8 cellular contexts compared by ENCODE assay signal in genomic region chr5:140175367-140176027, GRCh38. TPM values are rescaled to one million over a fixed set of nuclear protein-coding genes. Genes with fewer than 3 reads are reported as not detected.
A peak's percentile ranks its signal among the peaks of the same experiment; 100 is the strongest.
DNase-seq lines count a peak whose midpoint lies in the region; ATAC-seq and TF ChIP-seq lines count a peak whose summit lies in the region.

No MANE protein-coding gene starts in this region.

- peak; percentile 32 to 65 (median 50) for DNase-seq in CD4-positive, alpha-beta T cell
- DNase-seq in PC-9 (peak; percentile 59 to 60), fibroblast of peridontal ligament (ENCODE audit: extremely low read depth) (peak; percentile 64)
- peak; percentile 70 for DNase-seq in natural killer cell treated with Interleukin-12 subunit alpha and Interleukin-12 subunit beta and Interleukin-15 and Interleukin-18, amount 100 ng/mL, for 72 hours (ENCODE audit: low spot score)

- H2AFZ ChIP-seq in PC-9, result peak overlapping the region; percentile 99

- no peaks in the 10 kb centered on the region for H3K79me2 ChIP-seq in PC-9 (ENCODE audit: low read depth)

- no peaks in the 10 kb centered on the region for H3K9me3 ChIP-seq in CD4-positive, alpha-beta T cell (ENCODE audit: control insufficient read depth, low read length)
- no peaks in the 10 kb centered on the region for H3K9me3 ChIP-seq in PC-9 (ENCODE audit: insufficient read depth, low read depth)

- peak overlapping the region; percentile 68 for H3K27ac ChIP-seq in CD4-positive, alpha-beta T cell (ENCODE audit: low read depth, low read length)
- H3K27ac ChIP-seq in PC-9, result peak overlapping the region; percentile 51

- BruUV-seq in PC-9 (replicated peaks; lab: Mats Ljungman, UMichigan), result TSS peak; percentile 40

- no peaks in the 10 kb centered on the region for H3K9me3 Mint-ChIP-seq in CD4-positive, alpha-beta T cell
- no peaks in the 10 kb centered on the region for H3K9me3 Mint-ChIP-seq in activated T-helper 17 cell treated with anti-CD3 and anti-CD28 coated beads, Interleukin-2, amount 50 U/mL, for 72 hours
- no peaks in the 10 kb centered on the region for H3K9me3 Mint-ChIP-seq in natural killer cell treated with Interleukin-12 subunit alpha and Interleukin-12 subunit beta and Interleukin-15 and Interleukin-18, amount 100 ng/mL, for 72 hours
- no peaks in the 10 kb centered on the region for H3K9me3 Mint-ChIP-seq in stimulated activated naive CD8-positive, alpha-beta T cell treated with anti-CD3 and anti-CD28 coated beads, Interleukin-15, Interleukin-2, amounts not matched to agents 100 ng/mL and 50 ng/mL, for 24 hours

- no peaks in the 10 kb centered on the region for H3K9me2 ChIP-seq in PC-9 (ENCODE audit: insufficient read depth)

- intact Hi-C loops in CD4-positive, alpha-beta T cell (cut with DNase I, micrococcal nuclease), result loop anchor here (1.0 to 10.0 kb wide), 9 partner anchors 67 to 1601 kb away; partner anchors contain the start of genes ANKHD1 (in 2 of the 2), APBB3 (in 1 of the 2), HSPA9 (in 1 of the 2) and PFDN1 (in 1 of the 2)
- intact Hi-C loops in PC-9 (cut with micrococcal nuclease; ENCODE audit: unreplicated experiment), result loop anchor here (2.0 to 5.0 kb wide), 4 partner anchors 39 to 547 kb away; no protein-coding TSS in a partner anchor

- H3K27me3 Mint-ChIP-seq in CD4-positive, alpha-beta T cell, result peaks cover 5% of the 10 kb centered on the region
- H3K27me3 Mint-ChIP-seq in activated T-helper 17 cell treated with anti-CD3 and anti-CD28 coated beads, Interleukin-2, amount 50 U/mL, for 72 hours, result no peaks in the 10 kb centered on the region
- peaks cover 8 to 9% of the 10 kb centered on the region in 2 donors for H3K27me3 Mint-ChIP-seq in natural killer cell treated with Interleukin-12 subunit alpha and Interleukin-12 subunit beta and Interleukin-15 and Interleukin-18, amount 100 ng/mL, for 72 hours
- H3K27me3 Mint-ChIP-seq in stimulated activated naive CD8-positive, alpha-beta T cell treated with anti-CD3 and anti-CD28 coated beads, Interleukin-15, Interleukin-2, amounts not matched to agents 100 ng/mL and 50 ng/mL, for 24 hours, result peaks cover 5% of the 10 kb centered on the region

- peaks cover 22% of the 10 kb centered on the region for H3K4me1 ChIP-seq in PC-9 (replicated peaks; ENCODE audit: insufficient read depth)

- ATAC-seq in CD4-positive, alpha-beta T cell (ENCODE audit: poor library complexity), result peak; percentile 45
- peak; percentile 54 for ATAC-seq in GM19438 (IDR thresholded peaks at IDR 0.05; ENCODE audit: low read depth, unreplicated experiment)
- peak; percentile 38 for ATAC-seq in HG03520 (IDR thresholded peaks at IDR 0.05; ENCODE audit: unreplicated experiment)
- ATAC-seq in activated T-helper 17 cell treated with anti-CD3 and anti-CD28 coated beads, Interleukin-2, amount 50 U/mL, for 72 hours (replicated peaks), result peak; percentile 57
- peak; percentile 69 to 70 for ATAC-seq in natural killer cell treated with Interleukin-12 subunit alpha and Interleukin-12 subunit beta and Interleukin-15 and Interleukin-18, amount 100 ng/mL, for 72 hours

- H3K27me3 ChIP-seq in CD4-positive, alpha-beta T cell (ENCODE audit: control insufficient read depth, insufficient read depth, low read length), result no peaks in the 10 kb centered on the region
- H3K27me3 ChIP-seq in PC-9 (ENCODE audit: insufficient read depth, low read depth), result no peaks in the 10 kb centered on the region

- peaks cover 16% of the 10 kb centered on the region for H3K4me1 Mint-ChIP-seq in CD4-positive, alpha-beta T cell (ENCODE audit: low read depth)
- peaks cover 7% of the 10 kb centered on the region for H3K4me1 Mint-ChIP-seq in activated T-helper 17 cell treated with anti-CD3 and anti-CD28 coated beads, Interleukin-2, amount 50 U/mL, for 72 hours
- H3K4me1 Mint-ChIP-seq in natural killer cell treated with Interleukin-12 subunit alpha and Interleukin-12 subunit beta and Interleukin-15 and Interleukin-18, amount 100 ng/mL, for 72 hours (ENCODE audit: low read depth in 2 of 2), result peaks cover 17 to 20% of the 10 kb centered on the region in 2 donors
- peaks cover 12% of the 10 kb centered on the region for H3K4me1 Mint-ChIP-seq in stimulated activated naive CD8-positive, alpha-beta T cell treated with anti-CD3 and anti-CD28 coated beads, Interleukin-15, Interleukin-2, amounts not matched to agents 100 ng/mL and 50 ng/mL, for 24 hours (ENCODE audit: low read depth)

- peak overlapping the region; percentile 99 for H3K4me3 ChIP-seq in PC-9

- POLR2A ChIA-PET in CD4-positive, alpha-beta T cell (lab: Charles Lee), result interaction anchor here (2.1 to 2.6 kb wide), 4 partner anchors 61 to 536 kb away, joined by 6 to 13 read pairs (median 10); partner anchors contain the start of genes ANKHD1 and PURA
- POLR2A ChIA-PET in PC-9 (lab: Charles Lee; ENCODE audit: unreplicated experiment), result no interaction called here

- peak overlapping the region; percentile 95 for H3K4me3 Mint-ChIP-seq in CD4-positive, alpha-beta T cell
- H3K4me3 Mint-ChIP-seq in activated T-helper 17 cell treated with anti-CD3 and anti-CD28 coated beads, Interleukin-2, amount 50 U/mL, for 72 hours, result peak overlapping the region; percentile 93
- H3K4me3 Mint-ChIP-seq in natural killer cell treated with Interleukin-12 subunit alpha and Interleukin-12 subunit beta and Interleukin-15 and Interleukin-18, amount 100 ng/mL, for 72 hours, result peak overlapping the region; percentile 96
- peak overlapping the region; percentile 91 for H3K4me3 Mint-ChIP-seq in stimulated activated naive CD8-positive, alpha-beta T cell treated with anti-CD3 and anti-CD28 coated beads, Interleukin-15, Interleukin-2, amounts not matched to agents 100 ng/mL and 50 ng/mL, for 24 hours

- CTCF ChIA-PET in CD4-positive, alpha-beta T cell (lab: Charles Lee), result interaction anchor here (0.6 to 1.0 kb wide), 2 partner anchors 62 to 69 kb away, joined by 3 read pairs; no protein-coding TSS in a partner anchor
- CTCF ChIA-PET in PC-9 (lab: Charles Lee), result no interaction called here

- peaks cover 6% of the 10 kb centered on the region for H3K36me3 Mint-ChIP-seq in CD4-positive, alpha-beta T cell (ENCODE audit: low read depth)
- H3K36me3 Mint-ChIP-seq in activated T-helper 17 cell treated with anti-CD3 and anti-CD28 coated beads, Interleukin-2, amount 50 U/mL, for 72 hours (ENCODE audit: low read depth), result no peaks in the 10 kb centered on the region
- H3K36me3 Mint-ChIP-seq in natural killer cell treated with Interleukin-12 subunit alpha and Interleukin-12 subunit beta and Interleukin-15 and Interleukin-18, amount 100 ng/mL, for 72 hours, result no peaks in the 10 kb centered on the region
- no peaks in the 10 kb centered on the region for H3K36me3 Mint-ChIP-seq in stimulated activated naive CD8-positive, alpha-beta T cell treated with anti-CD3 and anti-CD28 coated beads, Interleukin-15, Interleukin-2, amounts not matched to agents 100 ng/mL and 50 ng/mL, for 24 hours (ENCODE audit: low read depth)

- no peaks in the 10 kb centered on the region for H3K36me3 ChIP-seq in PC-9 (ENCODE audit: low read depth)

- H3K4me2 ChIP-seq in PC-9, result peak overlapping the region; percentile 99

- peaks cover 19% of the 10 kb centered on the region for H3F3A ChIP-seq in PC-9 (ENCODE audit: insufficient read depth, low read depth)

- TF ChIP-seq CTCF in CD4-positive, alpha-beta T cell (IDR thresholded peaks at IDR 0.05), result no peak
- TF ChIP-seq CTCF in PC-9 (conservative IDR thresholded peaks at IDR 0.05), result 0 out of 2 replicates have a peak, but pooled peaks have one; percentile 24

- peak overlapping the region; percentile 96 for H3K27ac Mint-ChIP-seq in CD4-positive, alpha-beta T cell
- peak overlapping the region; percentile 92 for H3K27ac Mint-ChIP-seq in activated T-helper 17 cell treated with anti-CD3 and anti-CD28 coated beads, Interleukin-2, amount 50 U/mL, for 72 hours
- peak overlapping the region; percentile 52 to 79 for H3K27ac Mint-ChIP-seq in natural killer cell treated with Interleukin-12 subunit alpha and Interleukin-12 subunit beta and Interleukin-15 and Interleukin-18, amount 100 ng/mL, for 72 hours
- H3K27ac Mint-ChIP-seq in stimulated activated naive CD8-positive, alpha-beta T cell treated with anti-CD3 and anti-CD28 coated beads, Interleukin-15, Interleukin-2, amounts not matched to agents 100 ng/mL and 50 ng/mL, for 24 hours, result peak overlapping the region; percentile 50

- H4K20me1 ChIP-seq in PC-9 (ENCODE audit: insufficient read depth), result no peaks in the 10 kb centered on the region

RNA-seq across cellular contexts. Expression of gene CYSTM1, which starts 0.5 kb away (rescaled TPM):
- total RNA-seq in CD4-positive, alpha-beta T cell, result 1 to 10 TPM; 7.2 to 7.4 TPM
- total RNA-seq in PC-9 (2021), result 27.2 and 29.8 TPM in 2 replicates
- 10 to 100 TPM; 11.3 to 11.9 TPM for total RNA-seq in activated T-helper 17 cell treated with anti-CD3 and anti-CD28 coated beads, Interleukin-2, amount 50 U/mL, for 72 hours
- total RNA-seq in natural killer cell treated with Interleukin-12 subunit alpha and Interleukin-12 subunit beta and Interleukin-15 and Interleukin-18, amount 100 ng/mL, for 72 hours, result 10 to 100 TPM; 11.7 to 14.8 TPM

RNA-seq across cellular contexts. Expression of gene IGIP, which starts 49.8 kb away (rescaled TPM):
- 1 to 10 TPM; 1.5 TPM for total RNA-seq in CD4-positive, alpha-beta T cell
- total RNA-seq in PC-9 (2021), result 6.2 and 7.5 TPM in 2 replicates
- total RNA-seq in activated T-helper 17 cell treated with anti-CD3 and anti-CD28 coated beads, Interleukin-2, amount 50 U/mL, for 72 hours, result 1 to 10 TPM; 2.4 to 6.7 TPM
- total RNA-seq in natural killer cell treated with Interleukin-12 subunit alpha and Interleukin-12 subunit beta and Interleukin-15 and Interleukin-18, amount 100 ng/mL, for 72 hours, result 1 to 10 TPM; 2.6 to 3.1 TPM

Comparison
In these comparisons a context has a peak if more than half of its experiments do, and no peak if none do; other contexts are left out.
1. Peak in every context shown above with its lines: DNase-seq, ATAC-seq, H3K4me3 ChIP-seq and H3K27ac ChIP-seq.